18 cellular contexts compared by ENCODE assay signal in the genomic region with DNA sequence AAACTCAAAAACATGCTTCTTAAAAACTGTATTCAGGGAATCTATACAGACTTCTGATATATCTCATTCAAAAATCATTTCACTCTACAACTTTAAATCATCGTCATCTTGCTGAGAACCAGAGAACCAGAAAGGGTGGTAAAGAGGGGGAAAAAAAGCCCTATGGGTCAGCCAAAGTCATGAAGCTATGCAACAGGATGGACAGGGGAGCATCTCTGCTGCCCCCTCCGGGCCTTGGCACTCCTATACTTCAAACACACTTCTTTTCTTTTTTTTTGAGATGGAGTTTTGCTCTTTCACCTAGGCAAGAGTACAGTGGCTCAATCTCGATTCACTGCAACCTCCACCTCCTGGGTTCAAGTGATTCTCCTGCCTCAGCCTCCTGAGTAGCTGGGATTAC.
DNase-seq lines count a peak whose midpoint lies in the region; ATAC-seq and TF ChIP-seq lines count a peak whose summit lies in the region.
"Had no signal": no experiment of that assay in that cellular context is flagged by ENCODE, and none has a peak within 500 bp of the region (broad histone marks: within the 10 kb centered on the region; RNA-seq: fewer than 3 reads in every experiment).

No MANE protein-coding gene starts in this region.

- CTCF ChIA-PET in AG04449 (lab: Yijun Ruan, JAX): interaction anchor here (1.2 to 3.3 kb wide), 3 partner anchors 13 to 628 kb away, joined by 4 to 18 read pairs (median 5); no protein-coding TSS in a partner anchor

- POLR2A ChIA-PET in AG04449 (lab: Yijun Ruan, JAX): no interaction called here

- H3K4me1 ChIP-seq in OCI-LY3 (ENCODE audit: low read length) (peaks cover 31% of the 10 kb centered on the region), endodermal cell (ENCODE audit: control insufficient read depth, insufficient read depth, low read length) (no peaks in the 10 kb centered on the region)
- H3K4me1 ChIP-seq: esophagus squamous epithelium had no signal

- TF ChIP-seq CTCF in AG04449 (IDR thresholded peaks at IDR 0.05; ENCODE audit: insufficient read depth, low read length, missing control alignments) (peak; percentile 4), GM12865 (IDR thresholded peaks at IDR 0.05; ENCODE audit: insufficient read depth, low read depth, low read length, missing control alignments) (peak; percentile 21), OCI-LY3 (IDR thresholded peaks at IDR 0.05; ENCODE audit: low read depth, low read length) (peak; percentile 65), endodermal cell (conservative IDR thresholded peaks at IDR 0.05) (peak; percentile 68)

- no peaks in the 10 kb centered on the region for H3K27me3 Mint-ChIP-seq in endodermal cell (ENCODE audit: insufficient read depth)
- H3K27me3 Mint-ChIP-seq in T-helper 2 cell treated with Interferon-gamma antibody and Interleukin-4, amounts not matched to agents 5 μg/mL and 100 μg/mL, for 36 hours (ENCODE audit: low read depth): peaks cover 3% of the 10 kb centered on the region

- no peaks in the 10 kb centered on the region for H3K4me1 Mint-ChIP-seq in endodermal cell
- H3K4me1 Mint-ChIP-seq in T-helper 2 cell treated with Interferon-gamma antibody and Interleukin-4, amounts not matched to agents 5 μg/mL and 100 μg/mL, for 36 hours (ENCODE audit: low read depth): peaks cover 2% of the 10 kb centered on the region
- H3K4me1 Mint-ChIP-seq: CD14-positive monocyte had no signal

- H2AFZ ChIP-seq in OCI-LY3 (ENCODE audit: low read depth, low read length): no peak overlapping the region

- DNase-seq in AG04449 (ENCODE audit: low read depth, low spot score) (no peak), GM12865 (ENCODE audit: low read depth) (peak; percentile 37), endodermal cell (no peak), left colon (no peak), NCI-H345 (lab: John Stamatoyannopoulos, UW) (no peak)
- DNase-seq in T-helper 2 cell treated with Interferon-gamma antibody and Interleukin-4, amounts not matched to agents 5 μg/mL and 100 μg/mL, for 36 hours (ENCODE audit: low spot score): no peak
- DNase-seq: activated B cell treated with CpG ODN at 0.5 μM for 24 hours; activated naive CD4-positive, alpha-beta T cell; esophagus squamous epithelium; heart right ventricle; kidney glomerular epithelial cell; NCI-H1092 treated with DMSO at 0.1 percent for 48 hours; trophoblast cell had no signal

- H3K9me3 Mint-ChIP-seq in endodermal cell: no peaks in the 10 kb centered on the region
- no peaks in the 10 kb centered on the region for H3K9me3 Mint-ChIP-seq in T-helper 2 cell treated with Interferon-gamma antibody and Interleukin-4, amounts not matched to agents 5 μg/mL and 100 μg/mL, for 36 hours
- H3K9me3 Mint-ChIP-seq: activated B cell treated with CpG ODN at 0.5 μM for 24 hours; CD14-positive monocyte; stimulated activated memory B cell treated with anti-CD40 and anti-IgM and Interleukin-4, amounts not matched to agents 10 μg/mL and 1 μg/mL and 100 μg/mL, for 72 hours had no signal

- H3K27ac ChIP-seq in OCI-LY3 (ENCODE audit: low read length) (no peak overlapping the region), endodermal cell (ENCODE audit: low read depth, low read length) (no peak overlapping the region)
- H3K27ac ChIP-seq: esophagus squamous epithelium, heart right ventricle, skin epidermis had no signal

- H4K20me1 ChIP-seq in OCI-LY3 (ENCODE audit: insufficient read depth, low read length): no peaks in the 10 kb centered on the region

- ATAC-seq in HG03442 (IDR thresholded peaks at IDR 0.05; ENCODE audit: unreplicated experiment): no peak
- ATAC-seq in left colon: no peak
- ATAC-seq: heart right ventricle; stimulated activated memory B cell treated with anti-CD40 and anti-IgM and Interleukin-4, amounts not matched to agents 10 μg/mL and 1 μg/mL and 100 μg/mL, for 72 hours had no signal

- H3K36me3 Mint-ChIP-seq in endodermal cell (ENCODE audit: low read depth): peaks cover 50% of the 10 kb centered on the region
- H3K36me3 Mint-ChIP-seq in T-helper 2 cell treated with Interferon-gamma antibody and Interleukin-4, amounts not matched to agents 5 μg/mL and 100 μg/mL, for 36 hours (ENCODE audit: low read depth): no peaks in the 10 kb centered on the region
- H3K36me3 Mint-ChIP-seq: CD14-positive monocyte; stimulated activated memory B cell treated with anti-CD40 and anti-IgM and Interleukin-4, amounts not matched to agents 10 μg/mL and 1 μg/mL and 100 μg/mL, for 72 hours had no signal

- intact Hi-C loops in left colon (cut with DNase I, micrococcal nuclease): no loop called here

- H3K9me3 ChIP-seq in OCI-LY3 (ENCODE audit: insufficient read depth, low read length) (no peaks in the 10 kb centered on the region), endodermal cell (ENCODE audit: control insufficient read depth, low read length) (no peaks in the 10 kb centered on the region)
- H3K9me3 ChIP-seq: esophagus squamous epithelium, heart right ventricle had no signal

- H3K4me3 ChIP-seq in AG04449 (ENCODE audit: low read depth, low read length) (no peak overlapping the region), GM12865 (ENCODE audit: low read depth, low read length) (no peak overlapping the region), OCI-LY3 (ENCODE audit: low read length) (no peak overlapping the region), endodermal cell (ENCODE audit: low read length) (no peak overlapping the region)
- H3K4me3 ChIP-seq: esophagus squamous epithelium, heart right ventricle, skin epidermis had no signal

- WGBS in endodermal cell (ENCODE audit: insufficient coverage in 1 of 2, insufficient read length in 1 of 2), 2 experiments: 61 to 67% methylated on average over 1 to 3 of the region's 3 CpGs

- H3K27ac Mint-ChIP-seq in endodermal cell: no peak overlapping the region
- H3K27ac Mint-ChIP-seq in T-helper 2 cell treated with Interferon-gamma antibody and Interleukin-4, amounts not matched to agents 5 μg/mL and 100 μg/mL, for 36 hours: no peak overlapping the region
- H3K27ac Mint-ChIP-seq: activated B cell treated with CpG ODN at 0.5 μM for 24 hours; stimulated activated memory B cell treated with anti-CD40 and anti-IgM and Interleukin-4, amounts not matched to agents 10 μg/mL and 1 μg/mL and 100 μg/mL, for 72 hours had no signal

- no peak overlapping the region for H3K4me3 Mint-ChIP-seq in endodermal cell
- no peak overlapping the region for H3K4me3 Mint-ChIP-seq in T-helper 2 cell treated with Interferon-gamma antibody and Interleukin-4, amounts not matched to agents 5 μg/mL and 100 μg/mL, for 36 hours
- H3K4me3 Mint-ChIP-seq: activated B cell treated with CpG ODN at 0.5 μM for 24 hours; CD14-positive monocyte; stimulated activated memory B cell treated with anti-CD40 and anti-IgM and Interleukin-4, amounts not matched to agents 10 μg/mL and 1 μg/mL and 100 μg/mL, for 72 hours had no signal

- no peaks in the 10 kb centered on the region for H3K79me2 ChIP-seq in OCI-LY3 (ENCODE audit: low read length)

- no peaks in the 10 kb centered on the region for H3K27me3 ChIP-seq in OCI-LY3 (ENCODE audit: low read depth, low read length)
- no peaks in the 10 kb centered on the region for H3K27me3 ChIP-seq in endodermal cell (ENCODE audit: control insufficient read depth, insufficient read depth, low read length, poor library complexity, severe bottlenecking)
- H3K27me3 ChIP-seq: esophagus squamous epithelium, heart right ventricle had no signal

- H3K36me3 ChIP-seq in OCI-LY3 (replicated peaks; ENCODE audit: low read depth, low read length) (no peaks in the 10 kb centered on the region), endodermal cell (ENCODE audit: control insufficient read depth, insufficient read depth, low read length) (peaks cover 10% of the 10 kb centered on the region)

- H3K9ac ChIP-seq in OCI-LY3 (ENCODE audit: low read length) (no peak overlapping the region), endodermal cell (ENCODE audit: extremely low read depth, low read length, poor library complexity, severe bottlenecking) (no peak overlapping the region)

- H3K4me2 ChIP-seq in OCI-LY3 (ENCODE audit: low read length): no peak overlapping the region

Comparison
In these comparisons a context has a peak if more than half of its experiments do, and no peak if none do; other contexts are left out.
1. CTCF ChIP-seq: peak in every context shown above with its lines; median percentile 68 in endodermal cell; 65 in OCI-LY3; 21 in GM12865; 4 in AG04449.